14 cellular contexts compared by ENCODE assay signal in genomic region chr9:103183569-103184191, GRCh38.
DNase-seq lines count a peak whose midpoint lies in the region; ATAC-seq, FAIRE-seq and TF ChIP-seq lines count a peak whose summit lies in the region.
"Had no signal": no experiment of that assay in that cellular context is flagged by ENCODE, and none has a peak within 500 bp of the region (broad histone marks: within the 10 kb centered on the region; RNA-seq: fewer than 3 reads in every experiment).

No MANE protein-coding gene starts in this region.

- DNase-seq in DMS153 treated with DMSO at 0.1 percent for 48 hours (lab: John Stamatoyannopoulos, UW; ENCODE audit: unreplicated experiment), result peak; percentile 77
- peak; percentile 93 for DNase-seq in NCI-H1105 (lab: John Stamatoyannopoulos, UW)
- peak; percentile 81 for DNase-seq in NCI-H774 (lab: John Stamatoyannopoulos, UW)
- DNase-seq in foreskin keratinocyte, result peak; percentile 0 to 20
- DNase-seq in DMS79 (lab: John Stamatoyannopoulos, UW), result no peak
- no peak for DNase-seq in activated CD4-positive, alpha-beta T cell treated with anti-CD3 and anti-CD28 coated beads, Interleukin-2, amount 10 ng/mL, durations not matched to agents 24 days and 14 days
- no peak for DNase-seq in HTR-8/SVneo (ENCODE audit: insufficient read length, low spot score)
- no peak for DNase-seq in T-cell
- DNase-seq: activated CD4-positive, CD25-positive, alpha-beta regulatory T cell; C1 segment of cervical spinal cord; effector CD4-positive, alpha-beta T cell; left colon; NCI-H2227 treated with DMSO at 0.1 percent for 48 hours; spleen had no signal

- H3K4me3 Mint-ChIP-seq in activated CD4-positive, alpha-beta T cell treated with anti-CD3 and anti-CD28 coated beads, Interleukin-2, amount 10 ng/mL, durations not matched to agents 24 days and 14 days, result no peak overlapping the region
- H3K4me3 Mint-ChIP-seq in T-cell, result no peak overlapping the region

- CTCF ChIA-PET in T-cell (lab: Charles Lee), result no interaction called here

- no peaks in the 10 kb centered on the region for H3K27me3 ChIP-seq in foreskin keratinocyte
- H3K27me3 ChIP-seq: spleen had no signal

- intact Hi-C loops in activated CD4-positive, alpha-beta T cell treated with anti-CD3 and anti-CD28 coated beads, Interleukin-2, amount 10 ng/mL, durations not matched to agents 24 days and 14 days (cut with micrococcal nuclease), result no loop called here

- no peaks in the 10 kb centered on the region for H3K27me3 Mint-ChIP-seq in activated CD4-positive, alpha-beta T cell treated with anti-CD3 and anti-CD28 coated beads, Interleukin-2, amount 10 ng/mL, durations not matched to agents 24 days and 14 days
- no peaks in the 10 kb centered on the region for H3K27me3 Mint-ChIP-seq in T-cell

- no peak for TF ChIP-seq CTCF in foreskin keratinocyte (conservative IDR thresholded peaks at IDR 0.05)

- no peak overlapping the region for H3K27ac ChIP-seq in foreskin keratinocyte
- H3K27ac ChIP-seq: spleen had no signal

- no peak for ATAC-seq in foreskin keratinocyte
- ATAC-seq in T-cell (replicated peaks in 1 of 4), result no peak
- ATAC-seq: left colon had no signal

- FAIRE-seq in HTR-8/SVneo (lab: Jason Lieb, UNC), result no peak

- no peaks in the 10 kb centered on the region for H3K36me3 Mint-ChIP-seq in activated CD4-positive, alpha-beta T cell treated with anti-CD3 and anti-CD28 coated beads, Interleukin-2, amount 10 ng/mL, durations not matched to agents 24 days and 14 days (ENCODE audit: low read depth)
- no peaks in the 10 kb centered on the region for H3K36me3 Mint-ChIP-seq in T-cell

- POLR2A ChIA-PET in T-cell (lab: Charles Lee), result no interaction called here

- H3K4me1 ChIP-seq in foreskin keratinocyte, result no peaks in the 10 kb centered on the region
- H3K4me1 ChIP-seq: spleen had no signal

- no peaks in the 10 kb centered on the region for H3K9me3 Mint-ChIP-seq in activated CD4-positive, alpha-beta T cell treated with anti-CD3 and anti-CD28 coated beads, Interleukin-2, amount 10 ng/mL, durations not matched to agents 24 days and 14 days
- H3K9me3 Mint-ChIP-seq in T-cell, result peaks cover 6 to 10% (median 7%) of the 10 kb centered on the region in 3 donors

- no peaks in the 10 kb centered on the region for H3K4me1 Mint-ChIP-seq in activated CD4-positive, alpha-beta T cell treated with anti-CD3 and anti-CD28 coated beads, Interleukin-2, amount 10 ng/mL, durations not matched to agents 24 days and 14 days
- no peaks in the 10 kb centered on the region for H3K4me1 Mint-ChIP-seq in T-cell

- no peak overlapping the region for H3K27ac Mint-ChIP-seq in activated CD4-positive, alpha-beta T cell treated with anti-CD3 and anti-CD28 coated beads, Interleukin-2, amount 10 ng/mL, durations not matched to agents 24 days and 14 days
- H3K27ac Mint-ChIP-seq in T-cell, result no peak overlapping the region

Comparison
In these comparisons a context has a peak if more than half of its experiments do, and no peak if none do; other contexts are left out.
1. DNase-seq: peak in DMS153 treated with DMSO at 0.1 percent for 48 hours (single experiment), NCI-H1105 (single experiment), NCI-H774 (single experiment) and foreskin keratinocyte (2 of 2); none in DMS79 (single experiment), activated CD4-positive, alpha-beta T cell treated with anti-CD3 and anti-CD28 coated beads, Interleukin-2, amount 10 ng/mL, durations not matched to agents 24 days and 14 days (single experiment), HTR-8/SVneo (single experiment) and T-cell (0 of 34).